In genomic region chr17:35917519-35918213, GRCh38 we compare ENCODE assay signal across 38 cellular contexts. TPM values are rescaled to one million over a fixed set of nuclear protein-coding genes. Genes with fewer than 3 reads are reported as not detected.
"Had no signal": no experiment of that assay in that cellular context is flagged by ENCODE, and none has a peak within 500 bp of the region (broad histone marks: within the 10 kb centered on the region; RNA-seq: fewer than 3 reads in every experiment).

No MANE protein-coding gene starts in this region.

- DNase-seq: Karpas-422, Kasumi-1, MG63, MM.1S, MV-4-11, NCI-H1048, NCI-H1092, NCI-H1092 treated with DMSO at 0.1 percent for 48 hours, NCI-H1105, NCI-H1105 treated with DMSO at 0.1 percent for 48 hours, NCI-H1417, NCI-H1417 treated with DMSO at 0.1 percent for 48 hours, NCI-H1436, NCI-H1436 treated with DMSO at 0.1 percent for 48 hours, NCI-H146, NCI-H1694, NCI-H1694 treated with DMSO at 0.1 percent for 48 hours, NCI-H187, NCI-H187 treated with DMSO at 0.1 percent for 48 hours, NCI-H1930, NCI-H2029, NCI-H2029 treated with DMSO at 0.1 percent for 48 hours, NCI-H2081, NCI-H2081 treated with DMSO at 0.1 percent for 48 hours, NCI-H2107, NCI-H2171, NCI-H2171 treated with DMSO at 0.1 percent for 48 hours, NCI-H2227 treated with DMSO at 0.1 percent for 48 hours, NCI-H226, NCI-H345, NCI-H446, NCI-H446 treated with DMSO at 0.1 percent for 48 hours, NCI-H510A had no signal

- H3K27me3 ChIP-seq: MG63 had no signal

- H3K36me3 ChIP-seq: MG63 had no signal

- H3K9ac ChIP-seq: KMS-11 had no signal

- H3K27ac ChIP-seq: KMS-11 had no signal

- H3K9me3 ChIP-seq: MG63 had no signal

- H3K4me2 ChIP-seq: KMS-11 had no signal

- H3K4me3 ChIP-seq: MG63 had no signal

RNA-seq across cellular contexts. Expression of gene LYZL6, which starts 25.8 kb away (rescaled TPM):
- total RNA-seq: LHCN-M2, M059J, MCF 10A, NCI-H460 had no signal

RNA-seq across cellular contexts. Expression of gene CCL5, which starts 37.5 kb away (rescaled TPM):
- total RNA-seq: MCF 10A, NCI-H460 had no signal

RNA-seq across cellular contexts. Expression of gene HEATR9, which starts 49.0 kb away (rescaled TPM):
- total RNA-seq: LHCN-M2, M059J, MCF 10A, NCI-H460 had no signal
